ENCODE assay signal across 8 cellular contexts in genomic region chr20:31738729-31739549, GRCh38. TPM values are rescaled to one million over a fixed set of nuclear protein-coding genes. Genes with fewer than 3 reads are reported as not detected.
DNase-seq lines count a peak whose midpoint lies in the region; ATAC-seq, FAIRE-seq and TF ChIP-seq lines count a peak whose summit lies in the region.

A gene with protein sequence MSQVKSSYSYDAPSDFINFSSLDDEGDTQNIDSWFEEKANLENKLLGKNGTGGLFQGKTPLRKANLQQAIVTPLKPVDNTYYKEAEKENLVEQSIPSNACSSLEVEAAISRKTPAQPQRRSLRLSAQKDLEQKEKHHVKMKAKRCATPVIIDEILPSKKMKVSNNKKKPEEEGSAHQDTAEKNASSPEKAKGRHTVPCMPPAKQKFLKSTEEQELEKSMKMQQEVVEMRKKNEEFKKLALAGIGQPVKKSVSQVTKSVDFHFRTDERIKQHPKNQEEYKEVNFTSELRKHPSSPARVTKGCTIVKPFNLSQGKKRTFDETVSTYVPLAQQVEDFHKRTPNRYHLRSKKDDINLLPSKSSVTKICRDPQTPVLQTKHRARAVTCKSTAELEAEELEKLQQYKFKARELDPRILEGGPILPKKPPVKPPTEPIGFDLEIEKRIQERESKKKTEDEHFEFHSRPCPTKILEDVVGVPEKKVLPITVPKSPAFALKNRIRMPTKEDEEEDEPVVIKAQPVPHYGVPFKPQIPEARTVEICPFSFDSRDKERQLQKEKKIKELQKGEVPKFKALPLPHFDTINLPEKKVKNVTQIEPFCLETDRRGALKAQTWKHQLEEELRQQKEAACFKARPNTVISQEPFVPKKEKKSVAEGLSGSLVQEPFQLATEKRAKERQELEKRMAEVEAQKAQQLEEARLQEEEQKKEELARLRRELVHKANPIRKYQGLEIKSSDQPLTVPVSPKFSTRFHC (plus strand): TSS chr20:31739290. CDS start chr20:31757477, 18,187 bp downstream.

- in situ Hi-C loops in Caki2 (cut with HindIII; ENCODE audit: low pct_unique_long_range_greater_than_20kb, low sequenced_read_pairs), result no loop called here

- H3K36me3 Mint-ChIP-seq in memory B cell, result no peaks in the 10 kb centered on the region

- H4K8ac ChIP-seq in H1 (ENCODE audit: extremely low read depth, insufficient read depth, low read length), result 0 out of 2 replicates have a peak within 1 kb of the TSS, but pooled peaks have one; percentile 60

- no peak within 1 kb of the TSS for H2AK5ac ChIP-seq in H1 (ENCODE audit: low read depth, low read length)

- no peak within 1 kb of the TSS for H3K23ac ChIP-seq in H1 (ENCODE audit: insufficient read length)

- DNase-seq in Caki2 (ENCODE audit: low read depth), result peak; percentile 97
- DNase-seq in HT-29 (ENCODE audit: low spot score), result peak; percentile 100
- DNase-seq in NK-92 treated with Interleukin-12 subunit alpha and Interleukin-12 subunit beta, amount 100 ng/mL, for 24 hours (lab: John Stamatoyannopoulos, UW), result peak; percentile 91
- DNase-seq in activated CD8-positive, alpha-beta memory T cell treated with anti-CD3 and anti-CD28 coated beads for 24 hours, result peak; percentile 88
- DNase-seq in H1 (ENCODE audit: low read depth in 1 of 2, low spot score in 2 of 2), result peak; percentile 87 to 90
- DNase-seq in memory B cell (ENCODE audit: low spot score in 2 of 2), result peak; percentile 30 to 31
- DNase-seq in stimulated activated CD8-positive, alpha-beta memory T cell treated with anti-CD3 and anti-CD28 coated beads, Interleukin-12 subunit alpha, Interleukin-12 subunit beta, amount 100 ng/mL, for 24 hours (ENCODE audit: extremely low read depth), result peak; percentile 70

- H3K27me3 Mint-ChIP-seq in memory B cell, result no peaks in the 10 kb centered on the region

- peak within 1 kb of the TSS; percentile 69; the same call in 1 of the 2 replicates for H2BK5ac ChIP-seq in H1 (ENCODE audit: low read depth, low read length)

- ATAC-seq in GM21360 (IDR thresholded peaks at IDR 0.05; ENCODE audit: unreplicated experiment), result peak; percentile 97
- peak; percentile 84 for ATAC-seq in memory B cell (ENCODE audit: low read depth)

- H3K4me1 ChIP-seq in H1 (replicated peaks in 1 of 4; ENCODE audit: control insufficient read depth in 3 of 4, insufficient read depth in 4 of 4, low read length in 3 of 4), result peaks cover 0 to 8% (median 2%) of the 10 kb centered on the region in 4 experiments; a peak in 3 of 7 replicates

- no peaks in the 10 kb centered on the region for H3K4me1 Mint-ChIP-seq in memory B cell

- peak within 1 kb of the TSS; percentile 49 for H4K5ac ChIP-seq in H1 (ENCODE audit: insufficient read length, low read depth, low read length)

- no peak; a peak in 1 of 4 replicates for TF ChIP-seq RAD21 in H1 (IDR thresholded peaks at IDR 0.05 in 1 of 2, conservative IDR thresholded peaks at IDR 0.05 in 1 of 2; ENCODE audit: low read depth in 2 of 2, low read length in 2 of 2)

- peak within 1 kb of the TSS; percentile 81 for H2AFZ ChIP-seq in H1 (ENCODE audit: low read length)

- no peaks in the 10 kb centered on the region for H3K9me3 Mint-ChIP-seq in memory B cell

- no peak within 1 kb of the TSS for H2BK20ac ChIP-seq in H1 (ENCODE audit: low read length)

- H3K79me2 ChIP-seq in H1 (ENCODE audit: control insufficient read depth in 1 of 2, insufficient read depth in 2 of 2, low read length in 2 of 2), result peaks cover 15 to 40% of the 10 kb centered on the region in 2 experiments

- H3K23me2 ChIP-seq in H1 (ENCODE audit: low read depth, low read length), result no peaks in the 10 kb centered on the region; the same call in none of the 2 replicates

- TF ChIP-seq CTCF in H1 (IDR thresholded peaks at IDR 0.05; ENCODE audit: control extremely low read depth in 1 of 3, insufficient read depth in 1 of 3, low read depth in 1 of 3, low read length in 3 of 3), result peak; percentile 36 to 41 (median 40); a peak in 3 of 4 replicates

- H3K79me1 ChIP-seq in H1 (ENCODE audit: low read depth, low read length), result no peaks in the 10 kb centered on the region

- TF ChIP-seq EP300 in H1 (IDR thresholded peaks at IDR 0.05; ENCODE audit: borderline replicate concordance in 1 of 2, low read depth in 2 of 2, low read length in 2 of 2), result peak in 1 of 2 experiments; percentile 59; a peak in 1 of 3 replicates

- H2BK120ac ChIP-seq in H1 (replicated peaks; ENCODE audit: low read depth, low read length), result peak within 1 kb of the TSS; percentile 45

- no peaks in the 10 kb centered on the region for H3K9me3 ChIP-seq in H1 (ENCODE audit: insufficient read depth in 2 of 2, low read depth in 1 of 2, low read length in 1 of 2)

- peak within 1 kb of the TSS; percentile 78 for H3K56ac ChIP-seq in H1 (replicated peaks; ENCODE audit: insufficient read length, low read depth, low read length)

- H3K4me3 ChIP-seq in H1 (ENCODE audit: extremely low read depth in 1 of 4, insufficient read depth in 2 of 4, low read depth in 3 of 4, low read length in 4 of 4), result peak within 1 kb of the TSS; percentile 78 to 99 (median 82)

- H3K36me3 ChIP-seq in H1 (ENCODE audit: control insufficient read depth in 2 of 4, insufficient read depth in 4 of 4, low read length in 3 of 4), result peaks cover 2 to 11% (median 7%) of the 10 kb centered on the region in 4 experiments; a peak in 3 of 8 replicates

- peak within 1 kb of the TSS; percentile 9 for H3K14ac ChIP-seq in H1 (ENCODE audit: insufficient read length)

- peak within 1 kb of the TSS; percentile 66 to 90 (median 78) for H3K9ac ChIP-seq in H1 (replicated peaks in 1 of 4; ENCODE audit: extremely low read depth in 1 of 4, low read depth in 3 of 4, low read length in 3 of 4)

- 0 out of 2 replicates have a peak within 1 kb of the TSS, but pooled peaks have one; percentile 83 for H3K18ac ChIP-seq in H1 (ENCODE audit: extremely low read depth, low read length)

- peak; percentile 86 to 90 for TF ChIP-seq POLR2A in H1 (IDR thresholded peaks at IDR 0.05; ENCODE audit: control extremely low read depth in 1 of 2, low read depth in 2 of 2, low read length in 2 of 2)

- peaks cover 0 to 4% of the 10 kb centered on the region in 2 experiments for H4K20me1 ChIP-seq in H1 (replicated peaks in 1 of 2; ENCODE audit: control insufficient read depth in 1 of 2, insufficient read depth in 2 of 2, low read length in 2 of 2)

- 2% methylated on average over 54 of the region's 54 CpGs; no CpG with 5 or more reads in 1 of the 2 experiments for WGBS in H1 (ENCODE audit: extremely low coverage in 1 of 2, insufficient coverage in 1 of 2, insufficient read length in 1 of 2, insufficient replicate concordance in 2 of 2, low coverage in 1 of 2, low lambda C conversion rate in 2 of 2, missing lambda C conversion rate in 1 of 2), 2 experiments

- H4K91ac ChIP-seq in H1 (replicated peaks; ENCODE audit: insufficient read length, low read length), result peak within 1 kb of the TSS; percentile 75

- H3K27ac ChIP-seq in H1 (ENCODE audit: low read depth, low read length), result peak within 1 kb of the TSS; percentile 57; the same call in 1 of the 2 replicates

- H3K4me2 ChIP-seq in H1 (ENCODE audit: insufficient read depth in 1 of 2, low read depth in 2 of 2, low read length in 2 of 2), result peak within 1 kb of the TSS; percentile 84 to 88

- peak within 1 kb of the TSS; percentile 73 for H3K4ac ChIP-seq in H1 (replicated peaks; ENCODE audit: insufficient read length, low read depth, low read length)

- H3K27ac Mint-ChIP-seq in memory B cell, result no peak within 1 kb of the TSS

- peak within 1 kb of the TSS; percentile 39 for H3K4me3 Mint-ChIP-seq in memory B cell

- CTCF ChIA-PET in H1 (lab: Charles Lee; ENCODE audit: partially characterized antibody), result interaction anchor here (0.6 to 4.6 kb wide), 9 partner anchors 10 to 183 kb away, joined by 3 to 27 read pairs (median 3); no protein-coding TSS in a partner anchor

- no peak within 1 kb of the TSS for H2BK12ac ChIP-seq in H1 (ENCODE audit: low read depth, low read length)

- 0 out of 2 replicates have a peak within 1 kb of the TSS, but pooled peaks have one; percentile 74 for H2BK15ac ChIP-seq in H1 (ENCODE audit: low read length)

- FAIRE-seq in H1 (lab: Jason Lieb, UNC), result peak; percentile 81

- H3K27me3 ChIP-seq in H1 (replicated peaks in 1 of 4; ENCODE audit: control insufficient read depth in 3 of 4, extremely low read depth in 1 of 4, insufficient read depth in 3 of 4, low read length in 3 of 4), result no peaks in the 10 kb centered on the region; a peak in 1 of 7 replicates

- POLR2A ChIA-PET in H1 (lab: Charles Lee; ENCODE audit: partially characterized antibody), result interaction anchor here (0.7 to 2.2 kb wide), 6 partner anchors 16 to 134 kb away, joined by 3 to 8 read pairs (median 4); partner anchors contain the start of genes BCL2L1 and ID1

TF ChIP-seq in H1, 55 proteins besides CTCF, POLR2A, EP300 and RAD21 (continues in another document):
- TF ChIP-seq SIN3A (conservative IDR thresholded peaks at IDR 0.05 in 1 of 2, IDR thresholded peaks at IDR 0.05 in 1 of 2; ENCODE audit: low read depth in 1 of 2, low read length in 2 of 2) (peak; percentile 92 to 98), SUZ12 (IDR thresholded peaks at IDR 0.05; ENCODE audit: low read length) (no peak), RNF2 (IDR thresholded peaks at IDR 0.05; ENCODE audit: borderline replicate concordance, low read depth, low read length, missing control alignments, poor library complexity, severe bottlenecking) (no peak), TAF7 (optimal IDR thresholded peaks at IDR 0.05; ENCODE audit: borderline replicate concordance, low read depth, low read length) (peak; percentile 67), BRCA1 (IDR thresholded peaks at IDR 0.05; ENCODE audit: low read depth, low read length) (no peak), SRF (IDR thresholded peaks at IDR 0.05; ENCODE audit: low read depth, low read length) (no peak), YY1 (IDR thresholded peaks at IDR 0.05; ENCODE audit: low read depth, low read length) (peak; percentile 33; the same call in 1 of the 2 replicates), NRF1 (IDR thresholded peaks at IDR 0.05; ENCODE audit: low read depth, low read length) (peak; percentile 77)
- TF ChIP-seq, protein P1, sequence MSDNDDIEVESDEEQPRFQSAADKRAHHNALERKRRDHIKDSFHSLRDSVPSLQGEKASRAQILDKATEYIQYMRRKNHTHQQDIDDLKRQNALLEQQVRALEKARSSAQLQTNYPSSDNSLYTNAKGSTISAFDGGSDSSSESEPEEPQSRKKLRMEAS (IDR thresholded peaks at IDR 0.05), result peak; percentile 41; the same call in 1 of the 2 replicates

RNA-seq across cellular contexts. Expression of the gene that starts here (rescaled TPM):
- total RNA-seq in Caki2 (2014; rRNA removed; shearing (Covaris generic); ENCODE audit: low replicate concordance), result 143 and 164 TPM in 2 replicates
- total RNA-seq in HT-29 (2014; rRNA removed; shearing (Covaris generic)), result 94.4 and 101 TPM in 2 replicates
- total RNA-seq in H1 (2021; fragmentation: NEBNext Ultra II Directional; extraction: Animal tissue kit (Norgen Biotek cat#: 25700)), result 122 and 125 TPM in 2 replicates
- 36.5 and 43.6 TPM in 2 replicates for polyA plus RNA-seq in H1 (2011; rRNA removed)
- polyA plus RNA-seq in H1 (2011; cell fraction: cytosol; rRNA removed), result 59.8 TPM
- 51.2 TPM for polyA plus RNA-seq in H1 (2011; cell fraction: nucleus; rRNA removed)
- 97.2 to 147 TPM (median 112 TPM) in 4 replicates for polyA plus RNA-seq in H1 (2012, experiment 1 of 2)
- polyA plus RNA-seq in H1 (2012, experiment 2 of 2), result 15.4 TPM
- 96.2 TPM for polyA plus RNA-seq in H1 (2013, experiment 1 of 2)
- polyA plus RNA-seq in H1 (2013, experiment 2 of 2), result 91.5 TPM
- polyA minus RNA-seq in H1 (2011; rRNA and poly(A)+ RNA removed), result 68.9 and 76.2 TPM in 2 replicates
- 54.8 TPM for polyA minus RNA-seq in H1 (2011; cell fraction: cytosol; rRNA and poly(A)+ RNA removed)
- 62.2 TPM for polyA minus RNA-seq in H1 (2011; cell fraction: nucleus; rRNA and poly(A)+ RNA removed)

Comparison
In these comparisons a context has a peak if more than half of its experiments do, and no peak if none do; other contexts are left out.
1. Peak in every context shown above with its lines: DNase-seq, ATAC-seq, H3K4me3 ChIP-seq and H3K27ac ChIP-seq.
2. DNase-seq: peak in every context shown above with its lines; median percentile 100 in HT-29; 97 in Caki2; 91 in NK-92 treated with Interleukin-12 subunit alpha and Interleukin-12 subunit beta, amount 100 ng/mL, for 24 hours; 88 in H1; 88 in activated CD8-positive, alpha-beta memory T cell treated with anti-CD3 and anti-CD28 coated beads for 24 hours; 70 in stimulated activated CD8-positive, alpha-beta memory T cell treated with anti-CD3 and anti-CD28 coated beads, Interleukin-12 subunit alpha, Interleukin-12 subunit beta, amount 100 ng/mL, for 24 hours; 30 in memory B cell.